In the genomic region with DNA sequence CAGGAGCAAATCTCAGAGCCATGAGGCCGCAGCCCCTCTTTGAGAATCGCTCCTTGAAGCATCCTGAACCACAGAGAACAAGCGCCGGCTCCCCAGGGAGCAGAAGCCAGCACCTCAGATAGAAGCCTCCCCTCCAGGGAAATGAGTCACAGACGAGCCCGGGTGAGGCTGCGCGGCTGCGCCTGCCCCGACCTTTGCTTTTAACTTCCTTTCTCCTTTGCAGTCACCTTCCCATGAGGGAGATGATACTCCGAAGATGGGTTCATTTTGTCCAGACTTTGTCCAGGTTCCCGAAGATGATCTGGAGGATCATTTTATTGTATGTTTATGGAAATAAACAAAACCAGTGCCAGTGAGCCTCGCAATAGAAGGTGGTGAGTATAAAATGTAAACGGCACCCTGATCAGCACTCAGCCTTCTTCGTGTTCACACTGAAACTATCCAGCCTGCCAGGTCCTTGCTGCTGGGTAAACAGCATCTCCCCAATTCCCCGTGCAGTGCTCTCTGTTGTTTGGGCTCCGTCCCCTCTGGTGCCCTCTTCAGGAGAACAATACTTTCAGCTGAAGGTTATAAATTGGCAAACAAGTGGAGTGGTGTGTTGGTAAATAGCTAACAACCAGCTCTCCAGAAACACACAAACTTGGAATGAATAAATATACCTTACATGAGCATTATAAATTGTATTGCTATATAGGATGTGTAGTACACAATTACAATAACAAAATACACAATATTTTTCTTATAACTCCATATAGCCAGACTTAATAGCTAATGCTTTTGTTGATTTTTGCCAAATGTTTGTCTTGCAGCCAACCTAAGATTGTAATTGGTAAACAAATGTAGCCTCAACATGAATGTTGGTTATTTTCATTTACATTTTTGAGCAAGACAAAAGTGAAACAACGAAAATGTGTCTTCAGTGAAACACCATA, we compare ENCODE assay signal across 8 cellular contexts. TPM values are rescaled to one million over a fixed set of nuclear protein-coding genes. Genes with fewer than 3 reads are reported as not detected.
DNase-seq lines count a peak whose midpoint lies in the region; ATAC-seq and TF ChIP-seq lines count a peak whose summit lies in the region.

No MANE protein-coding gene starts in this region.

- intact Hi-C loops in lower lobe of right lung (cut with DNase I) = no loop called here

- peak overlapping the region; percentile 86 for H3K4me2 ChIP-seq in BLaER1

- H3K4me1 ChIP-seq in BLaER1 = peaks cover 43% of the 10 kb centered on the region
- peaks cover 17% of the 10 kb centered on the region for H3K4me1 ChIP-seq in lower lobe of right lung

- H3K36me3 ChIP-seq in BLaER1 (no peaks in the 10 kb centered on the region), lower lobe of right lung (no peaks in the 10 kb centered on the region)

- H3K9me3 ChIP-seq in BLaER1 = peaks cover 4% of the 10 kb centered on the region; the same call in 1 of the 2 replicates
- H3K9me3 ChIP-seq in lower lobe of right lung = no peaks in the 10 kb centered on the region

- peak; percentile 42 for TF ChIP-seq CTCF in lower lobe of right lung (IDR thresholded peaks at IDR 0.05)

- peaks cover 19% of the 10 kb centered on the region for H4K20me1 ChIP-seq in BLaER1

- DNase-seq in NCI-H2196 treated with DMSO at 0.1 percent for 48 hours (lab: John Stamatoyannopoulos, UW; ENCODE audit: unreplicated experiment) = peak; percentile 20
- DNase-seq in activated CD4-positive, CD25-positive, alpha-beta regulatory T cell treated with anti-CD3 and anti-CD28 coated beads, Interleukin-2, amount 50 U/mL, for 72 hours = peak; percentile 40
- peak; percentile 82 for DNase-seq in dermis blood vessel endothelial cell
- DNase-seq in lower lobe of right lung = no peak
- peak; percentile 9 for DNase-seq in stimulated activated CD8-positive, alpha-beta memory T cell treated with anti-CD3 and anti-CD28 coated beads, Interleukin-15, amount 100 ng/mL, for 1 hour (ENCODE audit: low read depth)

- H3K9ac ChIP-seq in BLaER1 = no peak overlapping the region

- H3K27ac ChIP-seq in BLaER1 (no peak overlapping the region), lower lobe of right lung (peak overlapping the region; percentile 4)

- H3K27me3 ChIP-seq in BLaER1 = peaks cover 58% of the 10 kb centered on the region
- peaks cover 33% of the 10 kb centered on the region for H3K27me3 ChIP-seq in lower lobe of right lung (ENCODE audit: low read depth)

- peak overlapping the region; percentile 51 for H3K4me3 ChIP-seq in BLaER1
- H3K4me3 ChIP-seq in lower lobe of right lung = peak overlapping the region; percentile 35

- peak; percentile 68 for ATAC-seq in GM19023 (IDR thresholded peaks at IDR 0.05; ENCODE audit: unreplicated experiment)
- ATAC-seq in HG03135 (IDR thresholded peaks at IDR 0.05; ENCODE audit: unreplicated experiment) = peak; percentile 61
- peak; percentile 64 to 69 for ATAC-seq in lower lobe of right lung

RNA-seq across cellular contexts. Expression of gene TMEM181, which starts 41.4 kb away (rescaled TPM):
- total RNA-seq in dermis blood vessel endothelial cell (43.9 and 57.9 TPM in 2 replicates), lower lobe of right lung (28.4 TPM)
